Comparison of ENCODE assay signal across 16 cellular contexts in the genomic region with DNA sequence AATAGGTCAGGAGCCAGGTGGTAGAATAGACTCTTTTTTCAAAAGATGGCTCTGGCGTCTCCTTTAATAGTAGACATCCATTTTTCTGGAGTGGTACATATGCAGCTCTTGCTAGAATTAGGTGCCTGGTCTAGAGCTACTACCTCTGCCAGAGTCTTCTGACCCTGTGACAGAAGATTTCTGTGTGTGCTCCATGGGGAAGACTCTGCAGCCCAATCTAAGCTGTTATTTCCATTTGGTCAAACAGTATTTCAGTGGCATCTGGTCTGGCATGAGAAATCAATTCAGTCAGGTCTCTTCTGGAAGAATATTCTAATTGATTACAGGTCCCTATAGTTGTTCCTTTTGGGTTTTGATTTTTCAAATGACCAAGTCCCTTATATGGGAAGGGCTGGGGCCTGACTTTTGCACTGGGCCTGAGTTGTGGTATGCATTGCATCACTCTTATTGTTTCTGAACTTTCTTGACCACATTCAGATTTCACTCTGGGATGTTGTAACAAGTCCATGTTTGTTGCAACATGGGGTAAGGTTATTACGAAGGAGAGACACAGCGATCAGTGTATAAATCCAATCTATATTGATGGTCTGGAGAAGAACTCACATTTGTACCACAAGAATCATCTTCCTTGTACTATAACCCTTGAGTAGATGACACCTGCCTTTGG. TPM values are rescaled to one million over a fixed set of nuclear protein-coding genes. Genes with fewer than 3 reads are reported as not detected.
DNase-seq lines count a peak whose midpoint lies in the region; ATAC-seq and TF ChIP-seq lines count a peak whose summit lies in the region.
"Had no signal": no experiment of that assay in that cellular context is flagged by ENCODE, and none has a peak within 500 bp of the region (broad histone marks: within the 10 kb centered on the region; RNA-seq: fewer than 3 reads in every experiment).

No MANE protein-coding gene starts in this region.

- H3K4me1 Mint-ChIP-seq in CD4-positive, alpha-beta memory T cell: peaks cover 17 to 30% (median 23%) of the 10 kb centered on the region in 4 donors

- no peak overlapping the region for H3K14ac ChIP-seq in mesenchymal stem cell (ENCODE audit: low read length in 2 of 2)

- H3K36me3 ChIP-seq in mesenchymal stem cell (ENCODE audit: control insufficient read depth in 1 of 2, insufficient read depth in 2 of 2, low read depth in 1 of 2, low read length in 2 of 2): peaks cover 0 to 60% of the 10 kb centered on the region in 2 experiments
- H3K36me3 ChIP-seq in CD4-positive, alpha-beta memory T cell (ENCODE audit: insufficient read depth, low read length): peaks cover 8% of the 10 kb centered on the region

- intact Hi-C loops in CD4-positive, alpha-beta memory T cell (cut with micrococcal nuclease): no loop called here

- peaks cover 16 to 48% of the 10 kb centered on the region in 2 donors for H3K36me3 Mint-ChIP-seq in CD4-positive, alpha-beta memory T cell

- TF ChIP-seq POLR2A in NB4 (IDR thresholded peaks at IDR 0.05; ENCODE audit: extremely low read depth, insufficient read length): no peak

- DNase-seq in CD1c-positive myeloid dendritic cell (ENCODE audit: extremely low spot score): peak; percentile 48
- DNase-seq in NB4 (ENCODE audit: low read depth): peak; percentile 93
- peak; percentile 50 for DNase-seq in dedifferentiated amniotic fluid mesenchymal stem cell (ENCODE audit: extremely low spot score)
- peak; percentile 49 for DNase-seq in mesenchymal stem cell
- DNase-seq in CD4-positive, alpha-beta memory T cell: no peak
- DNase-seq in DMS53 treated with DMSO at 0.1 percent for 48 hours (lab: John Stamatoyannopoulos, UW; ENCODE audit: unreplicated experiment): no peak
- DNase-seq: activated CD8-positive, alpha-beta memory T cell treated with anti-CD3 and anti-CD28 coated beads for 24 hours; activated naive CD4-positive, alpha-beta T cell treated with anti-CD3 and anti-CD28 coated beads, Interleukin-2, amount 50 U/mL, for 16 hours; KG1; NCI-H187; SHP77 treated with DMSO at 0.1 percent for 48 hours; stimulated activated CD8-positive, alpha-beta memory T cell treated with anti-CD3 and anti-CD28 coated beads, Interleukin-4, amount 100 ng/mL, for 48 hours had no signal

- H3K4me1 ChIP-seq in mesenchymal stem cell (ENCODE audit: control insufficient read depth, insufficient read depth, low read depth, low read length): no peaks in the 10 kb centered on the region
- peaks cover 10% of the 10 kb centered on the region for H3K4me1 ChIP-seq in CD4-positive, alpha-beta memory T cell (ENCODE audit: insufficient read depth, low read length)

- no peak overlapping the region for H4K8ac ChIP-seq in mesenchymal stem cell (ENCODE audit: low read length)

- CTCF ChIA-PET in CD4-positive, alpha-beta memory T cell (lab: Charles Lee; ENCODE audit: partially characterized antibody): no interaction called here

- H2BK12ac ChIP-seq in mesenchymal stem cell (ENCODE audit: low read length in 2 of 2): no peak overlapping the region

- TF ChIP-seq CTCF in NB4 (IDR thresholded peaks at IDR 0.05; ENCODE audit: low read depth, low read length): no peak

- H4K91ac ChIP-seq in mesenchymal stem cell (ENCODE audit: low read length): no peak overlapping the region

- H3K27ac Mint-ChIP-seq in CD4-positive, alpha-beta memory T cell: no peak overlapping the region

- no peak overlapping the region for H2BK15ac ChIP-seq in mesenchymal stem cell (ENCODE audit: low read depth, poor library complexity, severe bottlenecking)

- H3K79me1 ChIP-seq in mesenchymal stem cell (replicated peaks; ENCODE audit: low read length, poor library complexity, severe bottlenecking): peaks cover 2% of the 10 kb centered on the region

- WGBS in mesenchymal stem cell: 100% methylated on average over 2 of the region's 3 CpGs

- no peak overlapping the region for H3K9ac ChIP-seq in mesenchymal stem cell (ENCODE audit: low read length)

- H3K4me3 ChIP-seq in NB4 (ENCODE audit: low read depth, low read length) (no peak overlapping the region), mesenchymal stem cell (ENCODE audit: insufficient read depth in 1 of 2, low read depth in 1 of 2, low read length in 2 of 2) (no peak overlapping the region)
- no peak overlapping the region for H3K4me3 ChIP-seq in CD4-positive, alpha-beta memory T cell (ENCODE audit: low read length in 2 of 2)
- H3K4me3 ChIP-seq: upper lobe of left lung had no signal

- H2AFZ ChIP-seq in mesenchymal stem cell (ENCODE audit: low read depth, low read length): no peak overlapping the region

- no peak overlapping the region for H2BK5ac ChIP-seq in mesenchymal stem cell (ENCODE audit: low read depth, low read length, poor library complexity, severe bottlenecking)

- no peak for ATAC-seq in GM18873 (IDR thresholded peaks at IDR 0.05; ENCODE audit: low FRiP score, unreplicated experiment)
- no peak for ATAC-seq in activated CD4-positive, CD25-positive, alpha-beta regulatory T cell treated with anti-CD3 and anti-CD28 coated beads, Interleukin-2, amount 50 U/mL, for 24 hours

- no peaks in the 10 kb centered on the region for H3K9me3 Mint-ChIP-seq in CD4-positive, alpha-beta memory T cell
- H3K9me3 Mint-ChIP-seq: central memory CD8-positive, alpha-beta T cell had no signal

- H2BK120ac ChIP-seq in mesenchymal stem cell (ENCODE audit: low read depth, low read length): no peak overlapping the region

- H3K4me2 ChIP-seq in mesenchymal stem cell (ENCODE audit: low read length, poor library complexity, severe bottlenecking): no peak overlapping the region

- H3K27ac ChIP-seq in mesenchymal stem cell (ENCODE audit: low read length, poor library complexity, severe bottlenecking): no peak overlapping the region
- H3K27ac ChIP-seq in CD4-positive, alpha-beta memory T cell (ENCODE audit: low read depth, low read length): no peak overlapping the region

- H3K27me3 ChIP-seq in mesenchymal stem cell (ENCODE audit: control insufficient read depth in 1 of 2, insufficient read depth in 1 of 2, low read length in 2 of 2): no peaks in the 10 kb centered on the region
- H3K27me3 ChIP-seq in CD4-positive, alpha-beta memory T cell (ENCODE audit: insufficient read depth, low read length): no peaks in the 10 kb centered on the region
- H3K27me3 ChIP-seq: upper lobe of left lung had no signal

- H3K27me3 Mint-ChIP-seq in CD4-positive, alpha-beta memory T cell: no peaks in the 10 kb centered on the region
- H3K27me3 Mint-ChIP-seq: central memory CD8-positive, alpha-beta T cell had no signal

- H3K4ac ChIP-seq in mesenchymal stem cell (ENCODE audit: low read depth in 1 of 2, low read length in 2 of 2): no peak overlapping the region

- no peak overlapping the region for H2AK5ac ChIP-seq in mesenchymal stem cell (ENCODE audit: low read length, severe bottlenecking)

- POLR2A ChIA-PET in CD4-positive, alpha-beta memory T cell (lab: Charles Lee; ENCODE audit: partially characterized antibody): no interaction called here

- H3K9me3 ChIP-seq in mesenchymal stem cell (ENCODE audit: control insufficient read depth, low read length): no peaks in the 10 kb centered on the region
- H3K9me3 ChIP-seq in CD4-positive, alpha-beta memory T cell (ENCODE audit: control insufficient read depth in 1 of 2, low read length in 2 of 2): no peaks in the 10 kb centered on the region
- H3K9me3 ChIP-seq: upper lobe of left lung had no signal

- no peak overlapping the region for H3K4me3 Mint-ChIP-seq in CD4-positive, alpha-beta memory T cell
- H3K4me3 Mint-ChIP-seq: central memory CD8-positive, alpha-beta T cell had no signal

- no peak overlapping the region for H3K23ac ChIP-seq in mesenchymal stem cell (ENCODE audit: low read length in 2 of 2)

- no peak overlapping the region for H3K18ac ChIP-seq in mesenchymal stem cell (ENCODE audit: low read depth in 1 of 2, low read length in 2 of 2)

RNA-seq across cellular contexts. Expression of gene MXD1, which starts 12.1 kb away (rescaled TPM):
- 10.3 TPM for polyA plus RNA-seq in mesenchymal stem cell (2013, experiment 1 of 2)
- 10.3 TPM for polyA plus RNA-seq in mesenchymal stem cell (2013, experiment 2 of 2)
- total RNA-seq in CD4-positive, alpha-beta memory T cell: 10 to 100 TPM; 12.5 to 17.2 TPM
- 10 to 100 TPM in 1 of 2 donors, 1 to 10 TPM in 1; 4.7 to 12.3 TPM for polyA plus RNA-seq in CD4-positive, alpha-beta memory T cell

RNA-seq across cellular contexts. Expression of gene SNRNP27, which starts 33.2 kb away (rescaled TPM):
- polyA plus RNA-seq in mesenchymal stem cell (2013, experiment 1 of 2): 91.2 TPM
- 89.1 TPM for polyA plus RNA-seq in mesenchymal stem cell (2013, experiment 2 of 2)
- 10 to 100 TPM; 44.6 to 48.5 TPM for total RNA-seq in CD4-positive, alpha-beta memory T cell
- 10 to 100 TPM; 62.6 to 66.0 TPM for polyA plus RNA-seq in CD4-positive, alpha-beta memory T cell

RNA-seq across cellular contexts. Expression of gene ASPRV1, which starts 34.4 kb away (rescaled TPM):
- 0.08 TPM for polyA plus RNA-seq in mesenchymal stem cell (2013, experiment 1 of 2)
- polyA plus RNA-seq in mesenchymal stem cell (2013, experiment 2 of 2): 0.15 TPM
- 1 to 10 TPM; 2.0 to 2.3 TPM for total RNA-seq in CD4-positive, alpha-beta memory T cell
- 1 to 10 TPM; 1.1 TPM for polyA plus RNA-seq in CD4-positive, alpha-beta memory T cell

Comparison
In these comparisons a context has a peak if more than half of its experiments do, and no peak if none do; other contexts are left out.
1. DNase-seq: peak in CD1c-positive myeloid dendritic cell (single experiment), NB4 (single experiment), dedifferentiated amniotic fluid mesenchymal stem cell (single experiment) and mesenchymal stem cell (single experiment); none in CD4-positive, alpha-beta memory T cell (0 of 5) and DMS53 treated with DMSO at 0.1 percent for 48 hours (single experiment).